9 cellular contexts compared by ENCODE assay signal in the genomic region with DNA sequence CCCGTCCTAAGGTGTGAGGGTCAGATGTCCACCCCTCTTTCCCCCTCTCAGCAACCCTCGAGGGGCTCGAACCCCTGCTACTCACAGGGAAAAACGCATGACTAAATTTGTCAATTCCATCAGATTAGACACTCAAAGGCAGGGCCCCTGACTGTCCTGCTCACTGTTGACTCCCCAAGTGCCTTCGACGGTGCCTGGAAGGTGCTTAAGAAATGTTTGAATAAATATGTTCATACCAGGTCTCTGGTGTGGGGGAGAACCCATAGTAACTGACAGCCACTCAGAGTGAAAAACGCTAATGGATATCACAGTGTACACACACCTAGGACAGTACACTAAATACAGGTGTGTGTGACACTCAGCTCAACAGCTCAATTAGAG. TPM values are rescaled to one million over a fixed set of nuclear protein-coding genes. Genes with fewer than 3 reads are reported as not detected.
DNase-seq lines count a peak whose midpoint lies in the region; ATAC-seq and TF ChIP-seq lines count a peak whose summit lies in the region.
"Had no signal": no experiment of that assay in that cellular context is flagged by ENCODE, and none has a peak within 500 bp of the region (broad histone marks: within the 10 kb centered on the region; RNA-seq: fewer than 3 reads in every experiment).

No MANE protein-coding gene starts in this region.

- H3K79me1 ChIP-seq in H9 (ENCODE audit: insufficient read depth, low read depth, low read length, poor library complexity, severe bottlenecking), result no peaks in the 10 kb centered on the region

- no peaks in the 10 kb centered on the region for H3K9me3 ChIP-seq in H9 (ENCODE audit: control insufficient read depth, low read depth, low read length)

- H3K4ac ChIP-seq in H9 (ENCODE audit: low read depth, low read length), result no peak overlapping the region

- H3K4me1 Mint-ChIP-seq in H9, result peaks cover 41 to 58% of the 10 kb centered on the region in 2 experiments
- peaks cover 52% of the 10 kb centered on the region for H3K4me1 Mint-ChIP-seq in WTC11
- H3K4me1 Mint-ChIP-seq in stimulated activated effector memory CD8-positive, alpha-beta T cell treated with anti-CD3 and anti-CD28 coated beads, Interleukin-12 subunit alpha, Interleukin-12 subunit beta, amount 100 ng/mL, for 72 hours, result peaks cover 63% of the 10 kb centered on the region

- no peak overlapping the region for H2BK20ac ChIP-seq in H9 (ENCODE audit: low read depth, low read length, poor library complexity, severe bottlenecking)

- H4K91ac ChIP-seq in H9 (ENCODE audit: insufficient read length, low read depth, low read length), result no peak overlapping the region

- TF ChIP-seq CTCF in H9 (conservative IDR thresholded peaks at IDR 0.05), result no peak
- no peak for TF ChIP-seq CTCF in WTC11 (IDR thresholded peaks at IDR 0.05)

- no peak overlapping the region for H4K8ac ChIP-seq in H9 (replicated peaks; ENCODE audit: insufficient read length, low read depth, low read length)

- H3K9me3 Mint-ChIP-seq in H9 (no peaks in the 10 kb centered on the region; a peak in 1 of 5 replicates), WTC11 (no peaks in the 10 kb centered on the region)
- no peaks in the 10 kb centered on the region for H3K9me3 Mint-ChIP-seq in stimulated activated effector memory CD8-positive, alpha-beta T cell treated with anti-CD3 and anti-CD28 coated beads, Interleukin-12 subunit alpha, Interleukin-12 subunit beta, amount 100 ng/mL, for 72 hours

- CTCF ChIA-PET in WTC11 (lab: Charles Lee), result interaction anchor here (1.0 to 2.6 kb wide), 5 partner anchors 27 to 233 kb away, joined by 3 to 26 read pairs (median 5); no protein-coding TSS in a partner anchor

- H3K27ac ChIP-seq in H9 (ENCODE audit: insufficient read length, low read depth, low read length) (no peak overlapping the region), layer of hippocampus (ENCODE audit: low read depth, low read length) (peak overlapping the region; percentile 87)

- no peaks in the 10 kb centered on the region for H3K79me2 ChIP-seq in H9 (ENCODE audit: insufficient read depth, low read length)

- peaks cover 10% of the 10 kb centered on the region for H3K4me1 ChIP-seq in H9 (ENCODE audit: insufficient read depth, low read length)

- no peak overlapping the region for H2BK12ac ChIP-seq in H9 (ENCODE audit: insufficient read length, low read depth, low read length)

- no peak overlapping the region for H3K56ac ChIP-seq in H9 (ENCODE audit: insufficient read length, low read depth, low read length)

- H3K23me2 ChIP-seq in H9 (ENCODE audit: insufficient read length, low read depth, low read length, poor library complexity, severe bottlenecking), result peaks cover 9% of the 10 kb centered on the region

- no peak overlapping the region for H3K23ac ChIP-seq in H9 (ENCODE audit: insufficient read length, low read depth, low read length)

- H3K27me3 Mint-ChIP-seq in H9 (ENCODE audit: low read depth) (peaks cover 6% of the 10 kb centered on the region; the same call in 1 of the 2 replicates), WTC11 (ENCODE audit: low read depth) (no peaks in the 10 kb centered on the region; the same call in 1 of the 2 replicates)

- no peak overlapping the region for H2BK5ac ChIP-seq in H9 (ENCODE audit: insufficient read length, low read length)

- no peak overlapping the region for H3T11ph ChIP-seq in H9 (ENCODE audit: low read length)

- peaks cover 11 to 16% (median 14%) of the 10 kb centered on the region in 3 experiments for H3K36me3 Mint-ChIP-seq in H9 (ENCODE audit: insufficient read depth in 1 of 3, low read depth in 3 of 3)
- H3K36me3 Mint-ChIP-seq in WTC11, result no peaks in the 10 kb centered on the region
- H3K36me3 Mint-ChIP-seq in stimulated activated effector memory CD8-positive, alpha-beta T cell treated with anti-CD3 and anti-CD28 coated beads, Interleukin-12 subunit alpha, Interleukin-12 subunit beta, amount 100 ng/mL, for 72 hours, result peaks cover 36% of the 10 kb centered on the region

- no CpG with 5 or more reads among the region's 7 CpGs for WGBS in H9 (ENCODE audit: extremely low coverage, insufficient read length, low lambda C conversion rate)

- H3K4me2 ChIP-seq in H9 (ENCODE audit: insufficient read depth, insufficient read length, low read length), result no peak overlapping the region

- H2BK15ac ChIP-seq in H9 (ENCODE audit: low read depth, low read length), result no peak overlapping the region

- no peak overlapping the region for H3K14ac ChIP-seq in H9 (ENCODE audit: insufficient read depth, low read length)

- no peak overlapping the region for H4K5ac ChIP-seq in H9 (ENCODE audit: insufficient read length, low read depth, low read length)

- H4K20me1 ChIP-seq in H9 (ENCODE audit: control insufficient read depth, insufficient read depth, insufficient read length), result no peaks in the 10 kb centered on the region

- POLR2A ChIA-PET in WTC11 (lab: Charles Lee), result interaction anchor here (1.3 kb wide), 1 partner anchor 113 kb away, joined by 3 read pairs; no protein-coding TSS in a partner anchor

- no peak overlapping the region for H3K18ac ChIP-seq in H9 (ENCODE audit: insufficient read length, low read depth, low read length)

- peak overlapping the region; percentile 32 to 77; a peak in 3 of 5 replicates for H3K4me3 Mint-ChIP-seq in H9
- peak overlapping the region; percentile 31 for H3K4me3 Mint-ChIP-seq in WTC11
- H3K4me3 Mint-ChIP-seq in stimulated activated effector memory CD8-positive, alpha-beta T cell treated with anti-CD3 and anti-CD28 coated beads, Interleukin-12 subunit alpha, Interleukin-12 subunit beta, amount 100 ng/mL, for 72 hours, result peak overlapping the region; percentile 28

- H2AFZ ChIP-seq in H9 (ENCODE audit: low read length), result no peak overlapping the region

- no peak overlapping the region for H2AK5ac ChIP-seq in H9 (ENCODE audit: insufficient read length, low read length)

- H3K27me3 ChIP-seq in H9 (ENCODE audit: insufficient read depth, low read length), result no peaks in the 10 kb centered on the region
- no peaks in the 10 kb centered on the region for H3K27me3 ChIP-seq in layer of hippocampus (ENCODE audit: control insufficient read depth, insufficient read depth, low read length)

- no peak for DNase-seq in H9
- no peak for DNase-seq in WTC11 (ENCODE audit: low spot score)
- DNase-seq in stimulated activated effector memory CD8-positive, alpha-beta T cell treated with anti-CD3 and anti-CD28 coated beads, Interleukin-12 subunit alpha, Interleukin-12 subunit beta, amount 100 ng/mL, for 72 hours (ENCODE audit: low spot score in 2 of 2), result no peak
- DNase-seq in stimulated activated CD4-positive, alpha-beta T cell treated with anti-CD3 and anti-CD28 coated beads, Interleukin-15, amount 100 ng/mL, for 24 hours, result no peak
- no peak for DNase-seq in SHP77 (lab: John Stamatoyannopoulos, UW)
- DNase-seq: activated CD8-positive, alpha-beta memory T cell treated with anti-CD3 and anti-CD28 coated beads, Interleukin-2, amount 50 U/mL, for 4 hours had no signal

- ATAC-seq in WTC11 (no peak), esophagus mucosa (no peak), GM21381 (IDR thresholded peaks at IDR 0.05; ENCODE audit: unreplicated experiment) (no peak)
- ATAC-seq in stimulated activated effector memory CD8-positive, alpha-beta T cell treated with anti-CD3 and anti-CD28 coated beads, Interleukin-12 subunit alpha, Interleukin-12 subunit beta, amount 100 ng/mL, for 72 hours, result no peak

- H3K27ac Mint-ChIP-seq in H9 (peak overlapping the region in 2 of 3 experiments; percentile 17 to 42; a peak in 1 of 7 replicates), WTC11 (peak overlapping the region; percentile 91)
- H3K27ac Mint-ChIP-seq in stimulated activated effector memory CD8-positive, alpha-beta T cell treated with anti-CD3 and anti-CD28 coated beads, Interleukin-12 subunit alpha, Interleukin-12 subunit beta, amount 100 ng/mL, for 72 hours, result peak overlapping the region; percentile 77

- H2BK120ac ChIP-seq in H9 (ENCODE audit: low read depth, low read length, poor library complexity, severe bottlenecking), result no peak overlapping the region

- H3K9ac ChIP-seq in H9 (ENCODE audit: extremely low read depth, insufficient read length, low read length), result no peak overlapping the region

TF ChIP-seq in WTC11, 78 proteins besides CTCF, POLR2A, EP300 and RAD21 (continues in another document):
- TF ChIP-seq KAT7 (CRISPR knock-in tag; IDR thresholded peaks at IDR 0.05; ENCODE audit: borderline replicate concordance), result no peak
- TF ChIP-seq NFATC4 (CRISPR knock-in tag; IDR thresholded peaks at IDR 0.05), result no peak
- TF ChIP-seq, protein P1, sequence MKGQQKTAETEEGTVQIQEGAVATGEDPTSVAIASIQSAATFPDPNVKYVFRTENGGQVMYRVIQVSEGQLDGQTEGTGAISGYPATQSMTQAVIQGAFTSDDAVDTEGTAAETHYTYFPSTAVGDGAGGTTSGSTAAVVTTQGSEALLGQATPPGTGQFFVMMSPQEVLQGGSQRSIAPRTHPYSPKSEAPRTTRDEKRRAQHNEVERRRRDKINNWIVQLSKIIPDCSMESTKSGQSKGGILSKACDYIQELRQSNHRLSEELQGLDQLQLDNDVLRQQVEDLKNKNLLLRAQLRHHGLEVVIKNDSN (CRISPR knock-in tag; IDR thresholded peaks at IDR 0.05), result no peak
- TF ChIP-seq, protein P2, sequence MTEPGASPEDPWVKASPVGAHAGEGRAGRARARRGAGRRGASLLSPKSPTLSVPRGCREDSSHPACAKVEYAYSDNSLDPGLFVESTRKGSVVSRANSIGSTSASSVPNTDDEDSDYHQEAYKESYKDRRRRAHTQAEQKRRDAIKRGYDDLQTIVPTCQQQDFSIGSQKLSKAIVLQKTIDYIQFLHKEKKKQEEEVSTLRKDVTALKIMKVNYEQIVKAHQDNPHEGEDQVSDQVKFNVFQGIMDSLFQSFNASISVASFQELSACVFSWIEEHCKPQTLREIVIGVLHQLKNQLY (CRISPR knock-in tag; IDR thresholded peaks at IDR 0.05), result no peak
- TF ChIP-seq NR3C1 (CRISPR knock-in tag; conservative IDR thresholded peaks at IDR 0.05; ENCODE audit: low read depth), result no peak
- TF ChIP-seq SOX15 (CRISPR knock-in tag; IDR thresholded peaks at IDR 0.05), result no peak

RNA-seq across cellular contexts. Expression of a gene that starts 39.7 kb away (rescaled TPM):
- total RNA-seq in H9 (2021) (65.9 and 69.2 TPM in 2 replicates), WTC11 (2021) (90.1 to 104 TPM (median 92.8 TPM) in 3 replicates), esophagus mucosa (169 TPM)

Comparison
In these comparisons a context has a peak if more than half of its experiments do, and no peak if none do; other contexts are left out.
1. H3K27ac Mint-ChIP-seq: peak in every context shown above with its lines; median percentile 91 in WTC11; 77 in stimulated activated effector memory CD8-positive, alpha-beta T cell treated with anti-CD3 and anti-CD28 coated beads, Interleukin-12 subunit alpha, Interleukin-12 subunit beta, amount 100 ng/mL, for 72 hours; 30 in H9.